1 cellular context compared by ENCODE assay signal in the genomic region with DNA sequence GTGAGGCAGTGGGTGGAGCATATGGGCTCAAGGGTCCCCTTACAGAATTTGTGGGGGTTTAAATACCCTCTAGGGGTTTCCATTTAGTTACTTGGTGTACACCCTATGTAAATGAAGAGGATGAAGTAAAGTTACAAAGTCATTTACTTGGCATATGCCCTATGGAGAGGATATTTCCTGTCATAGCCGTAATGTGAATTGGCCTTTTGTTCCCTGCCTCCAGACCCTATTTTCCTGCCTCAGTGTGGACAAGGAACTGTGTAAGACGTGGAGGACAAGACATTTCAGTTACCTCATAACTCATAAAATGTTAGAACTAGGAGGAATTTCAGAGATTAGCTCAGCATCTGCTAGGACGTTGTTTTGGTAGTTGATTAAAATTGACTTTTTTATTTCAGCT.
TF ChIP-seq lines count a peak whose summit lies in the region.

No MANE protein-coding gene starts in this region.

TF ChIP-seq in GM23338, 12 proteins besides CTCF, POLR2A, EP300 and RAD21:
- TF ChIP-seq, protein P1, sequence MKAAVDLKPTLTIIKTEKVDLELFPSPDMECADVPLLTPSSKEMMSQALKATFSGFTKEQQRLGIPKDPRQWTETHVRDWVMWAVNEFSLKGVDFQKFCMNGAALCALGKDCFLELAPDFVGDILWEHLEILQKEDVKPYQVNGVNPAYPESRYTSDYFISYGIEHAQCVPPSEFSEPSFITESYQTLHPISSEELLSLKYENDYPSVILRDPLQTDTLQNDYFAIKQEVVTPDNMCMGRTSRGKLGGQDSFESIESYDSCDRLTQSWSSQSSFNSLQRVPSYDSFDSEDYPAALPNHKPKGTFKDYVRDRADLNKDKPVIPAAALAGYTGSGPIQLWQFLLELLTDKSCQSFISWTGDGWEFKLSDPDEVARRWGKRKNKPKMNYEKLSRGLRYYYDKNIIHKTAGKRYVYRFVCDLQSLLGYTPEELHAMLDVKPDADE (IDR thresholded peaks at IDR 0.05): no peak
- TF ChIP-seq CREB1 (CRISPR knock-in tag; IDR thresholded peaks at IDR 0.05; ENCODE audit: low read depth) (no peak), ZNF114 (CRISPR knock-in tag; IDR thresholded peaks at IDR 0.05) (no peak), NANOG (IDR thresholded peaks at IDR 0.05; ENCODE audit: borderline replicate concordance) (no peak), EZH2 (IDR thresholded peaks at IDR 0.05; ENCODE audit: low read depth, unreplicated experiment) (no peak), STAT1 (IDR thresholded peaks at IDR 0.05; ENCODE audit: unreplicated experiment) (no peak), EZH2phosphoT487 (IDR thresholded peaks at IDR 0.05; ENCODE audit: unreplicated experiment) (no peak), POLR2AphosphoS5 (IDR thresholded peaks at IDR 0.05; ENCODE audit: low read depth) (no peak), JUNB (IDR thresholded peaks at IDR 0.05; ENCODE audit: unreplicated experiment) (no peak), ZNF331 (CRISPR knock-in tag; IDR thresholded peaks at IDR 0.05; ENCODE audit: low read depth) (no peak)
- TF ChIP-seq, protein P2, sequence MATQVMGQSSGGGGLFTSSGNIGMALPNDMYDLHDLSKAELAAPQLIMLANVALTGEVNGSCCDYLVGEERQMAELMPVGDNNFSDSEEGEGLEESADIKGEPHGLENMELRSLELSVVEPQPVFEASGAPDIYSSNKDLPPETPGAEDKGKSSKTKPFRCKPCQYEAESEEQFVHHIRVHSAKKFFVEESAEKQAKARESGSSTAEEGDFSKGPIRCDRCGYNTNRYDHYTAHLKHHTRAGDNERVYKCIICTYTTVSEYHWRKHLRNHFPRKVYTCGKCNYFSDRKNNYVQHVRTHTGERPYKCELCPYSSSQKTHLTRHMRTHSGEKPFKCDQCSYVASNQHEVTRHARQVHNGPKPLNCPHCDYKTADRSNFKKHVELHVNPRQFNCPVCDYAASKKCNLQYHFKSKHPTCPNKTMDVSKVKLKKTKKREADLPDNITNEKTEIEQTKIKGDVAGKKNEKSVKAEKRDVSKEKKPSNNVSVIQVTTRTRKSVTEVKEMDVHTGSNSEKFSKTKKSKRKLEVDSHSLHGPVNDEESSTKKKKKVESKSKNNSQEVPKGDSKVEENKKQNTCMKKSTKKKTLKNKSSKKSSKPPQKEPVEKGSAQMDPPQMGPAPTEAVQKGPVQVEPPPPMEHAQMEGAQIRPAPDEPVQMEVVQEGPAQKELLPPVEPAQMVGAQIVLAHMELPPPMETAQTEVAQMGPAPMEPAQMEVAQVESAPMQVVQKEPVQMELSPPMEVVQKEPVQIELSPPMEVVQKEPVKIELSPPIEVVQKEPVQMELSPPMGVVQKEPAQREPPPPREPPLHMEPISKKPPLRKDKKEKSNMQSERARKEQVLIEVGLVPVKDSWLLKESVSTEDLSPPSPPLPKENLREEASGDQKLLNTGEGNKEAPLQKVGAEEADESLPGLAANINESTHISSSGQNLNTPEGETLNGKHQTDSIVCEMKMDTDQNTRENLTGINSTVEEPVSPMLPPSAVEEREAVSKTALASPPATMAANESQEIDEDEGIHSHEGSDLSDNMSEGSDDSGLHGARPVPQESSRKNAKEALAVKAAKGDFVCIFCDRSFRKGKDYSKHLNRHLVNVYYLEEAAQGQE (IDR thresholded peaks at IDR 0.05; ENCODE audit: unreplicated experiment): no peak
- TF ChIP-seq, protein P3, sequence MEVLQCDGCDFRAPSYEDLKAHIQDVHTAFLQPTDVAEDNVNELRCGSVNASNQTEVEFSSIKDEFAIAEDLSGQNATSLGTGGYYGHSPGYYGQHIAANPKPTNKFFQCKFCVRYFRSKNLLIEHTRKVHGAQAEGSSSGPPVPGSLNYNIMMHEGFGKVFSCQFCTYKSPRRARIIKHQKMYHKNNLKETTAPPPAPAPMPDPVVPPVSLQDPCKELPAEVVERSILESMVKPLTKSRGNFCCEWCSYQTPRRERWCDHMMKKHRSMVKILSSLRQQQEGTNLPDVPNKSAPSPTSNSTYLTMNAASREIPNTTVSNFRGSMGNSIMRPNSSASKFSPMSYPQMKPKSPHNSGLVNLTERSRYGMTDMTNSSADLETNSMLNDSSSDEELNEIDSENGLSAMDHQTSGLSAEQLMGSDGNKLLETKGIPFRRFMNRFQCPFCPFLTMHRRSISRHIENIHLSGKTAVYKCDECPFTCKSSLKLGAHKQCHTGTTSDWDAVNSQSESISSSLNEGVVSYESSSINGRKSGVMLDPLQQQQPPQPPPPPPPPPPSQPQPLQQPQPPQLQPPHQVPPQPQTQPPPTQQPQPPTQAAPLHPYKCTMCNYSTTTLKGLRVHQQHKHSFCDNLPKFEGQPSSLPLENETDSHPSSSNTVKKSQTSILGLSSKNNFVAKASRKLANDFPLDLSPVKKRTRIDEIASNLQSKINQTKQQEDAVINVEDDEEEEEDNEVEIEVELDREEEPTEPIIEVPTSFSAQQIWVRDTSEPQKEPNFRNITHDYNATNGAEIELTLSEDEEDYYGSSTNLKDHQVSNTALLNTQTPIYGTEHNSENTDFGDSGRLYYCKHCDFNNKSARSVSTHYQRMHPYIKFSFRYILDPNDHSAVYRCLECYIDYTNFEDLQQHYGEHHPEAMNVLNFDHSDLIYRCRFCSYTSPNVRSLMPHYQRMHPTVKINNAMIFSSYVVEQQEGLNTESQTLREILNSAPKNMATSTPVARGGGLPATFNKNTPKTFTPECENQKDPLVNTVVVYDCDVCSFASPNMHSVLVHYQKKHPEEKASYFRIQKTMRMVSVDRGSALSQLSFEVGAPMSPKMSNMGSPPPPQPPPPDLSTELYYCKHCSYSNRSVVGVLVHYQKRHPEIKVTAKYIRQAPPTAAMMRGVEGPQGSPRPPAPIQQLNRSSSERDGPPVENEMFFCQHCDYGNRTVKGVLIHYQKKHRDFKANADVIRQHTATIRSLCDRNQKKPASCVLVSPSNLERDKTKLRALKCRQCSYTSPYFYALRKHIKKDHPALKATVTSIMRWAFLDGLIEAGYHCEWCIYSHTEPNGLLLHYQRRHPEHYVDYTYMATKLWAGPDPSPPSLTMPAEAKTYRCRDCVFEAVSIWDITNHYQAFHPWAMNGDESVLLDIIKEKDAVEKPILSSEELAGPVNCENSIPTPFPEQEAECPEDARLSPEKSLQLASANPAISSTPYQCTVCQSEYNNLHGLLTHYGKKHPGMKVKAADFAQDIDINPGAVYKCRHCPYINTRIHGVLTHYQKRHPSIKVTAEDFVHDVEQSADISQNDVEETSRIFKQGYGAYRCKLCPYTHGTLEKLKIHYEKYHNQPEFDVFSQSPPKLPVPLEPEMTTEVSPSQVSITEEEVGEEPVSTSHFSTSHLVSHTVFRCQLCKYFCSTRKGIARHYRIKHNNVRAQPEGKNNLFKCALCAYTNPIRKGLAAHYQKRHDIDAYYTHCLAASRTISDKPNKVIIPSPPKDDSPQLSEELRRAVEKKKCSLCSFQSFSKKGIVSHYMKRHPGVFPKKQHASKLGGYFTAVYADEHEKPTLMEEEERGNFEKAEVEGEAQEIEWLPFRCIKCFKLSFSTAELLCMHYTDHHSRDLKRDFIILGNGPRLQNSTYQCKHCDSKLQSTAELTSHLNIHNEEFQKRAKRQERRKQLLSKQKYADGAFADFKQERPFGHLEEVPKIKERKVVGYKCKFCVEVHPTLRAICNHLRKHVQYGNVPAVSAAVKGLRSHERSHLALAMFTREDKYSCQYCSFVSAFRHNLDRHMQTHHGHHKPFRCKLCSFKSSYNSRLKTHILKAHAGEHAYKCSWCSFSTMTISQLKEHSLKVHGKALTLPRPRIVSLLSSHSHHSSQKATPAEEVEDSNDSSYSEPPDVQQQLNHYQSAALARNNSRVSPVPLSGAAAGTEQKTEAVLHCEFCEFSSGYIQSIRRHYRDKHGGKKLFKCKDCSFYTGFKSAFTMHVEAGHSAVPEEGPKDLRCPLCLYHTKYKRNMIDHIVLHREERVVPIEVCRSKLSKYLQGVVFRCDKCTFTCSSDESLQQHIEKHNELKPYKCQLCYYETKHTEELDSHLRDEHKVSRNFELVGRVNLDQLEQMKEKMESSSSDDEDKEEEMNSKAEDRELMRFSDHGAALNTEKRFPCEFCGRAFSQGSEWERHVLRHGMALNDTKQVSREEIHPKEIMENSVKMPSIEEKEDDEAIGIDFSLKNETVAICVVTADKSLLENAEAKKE (CRISPR knock-in tag; IDR thresholded peaks at IDR 0.05): no peak
TF ChIP-seq in GM23338: peak in this region for 0.
